In the genomic region with DNA sequence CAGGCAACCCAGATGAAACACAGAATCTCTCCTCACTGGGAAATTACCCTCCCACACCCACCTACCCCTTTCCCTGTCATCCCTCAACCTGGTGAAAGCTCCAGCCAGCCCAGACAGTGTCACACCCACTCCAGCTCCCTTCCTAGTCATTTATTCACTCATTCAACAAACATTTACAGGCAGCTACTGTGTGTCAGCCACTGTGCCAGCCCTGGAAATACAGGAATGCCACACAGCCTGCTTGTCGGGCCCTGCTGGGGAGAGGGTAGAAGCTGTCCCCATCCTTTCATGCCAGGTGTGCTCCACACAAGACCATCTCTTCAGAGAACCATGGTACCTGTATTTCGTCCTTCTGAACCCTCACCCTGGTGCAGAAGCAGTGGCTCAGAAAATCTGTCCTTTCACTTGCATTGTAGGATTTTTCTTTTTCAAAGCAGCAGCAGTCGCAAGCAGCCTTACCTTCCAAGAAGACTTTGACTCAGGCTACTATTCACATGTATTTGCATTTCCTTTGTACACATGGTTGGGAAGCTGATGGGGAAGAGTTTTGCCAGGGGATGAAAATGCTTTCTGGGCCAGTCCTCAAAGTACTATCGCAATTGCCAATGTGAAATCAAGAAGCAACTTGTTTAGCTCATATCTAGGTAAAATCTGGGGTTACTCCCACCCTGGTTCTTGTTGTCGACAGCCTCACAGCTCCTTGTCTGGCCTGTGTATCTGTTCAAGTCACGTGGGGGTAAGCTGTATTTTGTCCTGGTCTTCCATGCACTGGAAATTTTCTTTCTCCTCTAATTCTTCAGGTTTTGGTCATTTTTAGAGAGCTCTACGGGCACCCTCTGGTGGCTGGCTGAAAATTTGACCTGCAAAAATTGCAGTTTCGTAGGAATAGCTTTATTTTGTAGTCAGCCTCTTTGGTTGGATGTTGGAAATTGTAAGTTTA, we compare ENCODE assay signal across 9 cellular contexts.
DNase-seq lines count a peak whose midpoint lies in the region; ATAC-seq, FAIRE-seq and TF ChIP-seq lines count a peak whose summit lies in the region.
"Had no signal": no experiment of that assay in that cellular context is flagged by ENCODE, and none has a peak within 500 bp of the region (broad histone marks: within the 10 kb centered on the region; RNA-seq: fewer than 3 reads in every experiment).

No MANE protein-coding gene starts in this region.

- H3K27me3 Mint-ChIP-seq in CD8-positive, alpha-beta memory T cell = no peaks in the 10 kb centered on the region

- FAIRE-seq in H54 (lab: Jason Lieb, UNC) = peak; percentile 36

- peaks cover 0 to 3% (median 0%) of the 10 kb centered on the region in 5 donors for H3K9me3 Mint-ChIP-seq in CD8-positive, alpha-beta memory T cell

- H3K4me1 ChIP-seq in aorta (ENCODE audit: control insufficient read depth in 1 of 2, insufficient read depth in 2 of 2, low read length in 2 of 2) = no peaks in the 10 kb centered on the region
- H3K4me1 ChIP-seq in CD8-positive, alpha-beta memory T cell (ENCODE audit: insufficient read depth, low read length) = no peaks in the 10 kb centered on the region

- H3K4me3 Mint-ChIP-seq in CD8-positive, alpha-beta memory T cell = no peak overlapping the region
- H3K4me3 Mint-ChIP-seq: IgD-negative memory B cell had no signal

- peak; percentile 54 for ATAC-seq in aorta (ENCODE audit: low FRiP score)

- TF ChIP-seq CTCF in RWPE1 (conservative IDR thresholded peaks at IDR 0.05; ENCODE audit: low read depth) = peak; percentile 69

- H3K36me3 ChIP-seq in aorta (ENCODE audit: control insufficient read depth in 1 of 2, insufficient read depth in 2 of 2, low read length in 1 of 2) = no peaks in the 10 kb centered on the region
- no peaks in the 10 kb centered on the region for H3K36me3 ChIP-seq in CD8-positive, alpha-beta memory T cell (ENCODE audit: insufficient read depth, low read length)

- DNase-seq in CMK (ENCODE audit: low read depth) = peak; percentile 20
- no peak for DNase-seq in H54 (ENCODE audit: insufficient read length, low spot score)
- peak; percentile 48 for DNase-seq in RWPE1 (ENCODE audit: low spot score)
- DNase-seq in ecto neural progenitor cell (ENCODE audit: low spot score) = peak; percentile 55
- peak; percentile 48 to 70 for DNase-seq in lung microvascular endothelial cell (ENCODE audit: low read depth in 2 of 2)
- no peak for DNase-seq in aorta
- no peak for DNase-seq in T-helper 9 cell
- DNase-seq in CD8-positive, alpha-beta memory T cell = no peak

- H3K36me3 Mint-ChIP-seq in CD8-positive, alpha-beta memory T cell = no peaks in the 10 kb centered on the region
- H3K36me3 Mint-ChIP-seq: IgD-negative memory B cell had no signal

- H3K4me1 Mint-ChIP-seq in CD8-positive, alpha-beta memory T cell = peaks cover 9 to 19% (median 15%) of the 10 kb centered on the region in 3 donors
- H3K4me1 Mint-ChIP-seq: IgD-negative memory B cell had no signal

- CTCF ChIA-PET in RWPE1 (lab: Yijun Ruan, JAX) = interaction anchor here (0.5 to 1.8 kb wide), 21 partner anchors 10 to 1015 kb away, joined by 3 to 15 read pairs (median 3); no protein-coding TSS in a partner anchor
- CTCF ChIA-PET in CD8-positive, alpha-beta memory T cell (lab: Charles Lee) = interaction anchor here (0.9 to 1.2 kb wide), 2 partner anchors 260 to 305 kb away, joined by 3 to 7 read pairs; no protein-coding TSS in a partner anchor

- no peak overlapping the region for H3K27ac Mint-ChIP-seq in CD8-positive, alpha-beta memory T cell

- no peak for TF ChIP-seq POLR2A in H54 (IDR thresholded peaks at IDR 0.05; ENCODE audit: low read depth, low read length)

- intact Hi-C loops in aorta (cut with DNase I) = loop anchor here (2.0 kb wide), 4 partner anchors 130 to 260 kb away; a partner anchor contains a TSS

- H3K27ac ChIP-seq in RWPE1 = no peak overlapping the region
- no peak overlapping the region for H3K27ac ChIP-seq in aorta (ENCODE audit: low read depth in 1 of 2, low read length in 2 of 2)
- H3K27ac ChIP-seq in CD8-positive, alpha-beta memory T cell (ENCODE audit: low read depth, low read length) = no peak overlapping the region

- WGBS in aorta, 2 donors = 42 to 46% methylated on average over 8 of the region's 8 CpGs

- POLR2A ChIA-PET in RWPE1 (lab: Yijun Ruan, JAX; ENCODE audit: low non-redundant PET) = no interaction called here
- POLR2A ChIA-PET in CD8-positive, alpha-beta memory T cell (lab: Charles Lee) = no interaction called here

- H3K4me3 ChIP-seq in aorta (ENCODE audit: low read length in 2 of 2) = no peak overlapping the region
- no peak overlapping the region for H3K4me3 ChIP-seq in CD8-positive, alpha-beta memory T cell (ENCODE audit: low read length)

- H3K27me3 ChIP-seq in aorta (ENCODE audit: control insufficient read depth in 1 of 2, insufficient read depth in 2 of 2, low read length in 1 of 2) = no peaks in the 10 kb centered on the region
- no peaks in the 10 kb centered on the region for H3K27me3 ChIP-seq in CD8-positive, alpha-beta memory T cell (ENCODE audit: insufficient read depth, low read length, poor library complexity, severe bottlenecking)

- H3K9me3 ChIP-seq in aorta (ENCODE audit: control insufficient read depth, low read length) = no peaks in the 10 kb centered on the region
- no peaks in the 10 kb centered on the region for H3K9me3 ChIP-seq in CD8-positive, alpha-beta memory T cell (ENCODE audit: low read length)

Comparison
In these comparisons a context has a peak if more than half of its experiments do, and no peak if none do; other contexts are left out.
1. DNase-seq: peak in CMK (single experiment), RWPE1 (single experiment), ecto neural progenitor cell (single experiment) and lung microvascular endothelial cell (2 of 2); none in H54 (single experiment), aorta (0 of 2), T-helper 9 cell (single experiment) and CD8-positive, alpha-beta memory T cell (0 of 5).